13 cellular contexts compared by ENCODE assay signal in the genomic region with DNA sequence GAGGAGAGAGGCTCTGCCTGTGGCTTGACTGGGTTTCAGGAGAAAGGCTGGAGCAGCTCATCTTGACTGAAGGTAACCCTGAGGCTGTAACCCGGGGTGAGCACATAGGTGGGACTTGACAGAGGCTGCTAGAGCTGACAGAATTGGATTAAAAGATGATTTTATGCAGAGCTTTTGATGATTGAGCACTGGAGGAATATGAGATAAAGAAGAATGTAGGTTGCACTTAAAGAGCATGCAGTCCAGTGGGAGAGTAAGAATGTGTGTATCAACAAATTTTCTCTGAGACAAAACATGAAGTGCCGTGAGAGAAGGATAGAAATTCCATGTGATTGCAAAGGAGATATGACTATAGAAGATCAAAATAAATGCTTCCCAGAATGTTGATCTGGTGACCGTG. TPM values are rescaled to one million over a fixed set of nuclear protein-coding genes. Genes with fewer than 3 reads are reported as not detected.
DNase-seq lines count a peak whose midpoint lies in the region; ATAC-seq and TF ChIP-seq lines count a peak whose summit lies in the region.
"Had no signal": no experiment of that assay in that cellular context is flagged by ENCODE, and none has a peak within 500 bp of the region (broad histone marks: within the 10 kb centered on the region; RNA-seq: fewer than 3 reads in every experiment).

No MANE protein-coding gene starts in this region.

- peak overlapping the region; percentile 57 for H3K4me2 ChIP-seq in IMR-90 (ENCODE audit: low read depth, low read length)
- peak overlapping the region; percentile 37 for H3K4me2 ChIP-seq in mesenchymal stem cell (ENCODE audit: low read length, poor library complexity, severe bottlenecking)

- peak overlapping the region; percentile 67; the same call in 1 of the 2 replicates for H3K18ac ChIP-seq in IMR-90 (ENCODE audit: low read depth, low read length)
- no peak overlapping the region for H3K18ac ChIP-seq in mesenchymal stem cell (ENCODE audit: low read depth in 1 of 2, low read length in 2 of 2)

- 35% methylated on average over 2 of the region's 3 CpGs; no CpG with 5 or more reads in 1 of the 2 experiments for WGBS in IMR-90 (ENCODE audit: extremely low coverage in 2 of 2, insufficient read length in 1 of 2), 2 experiments
- 42% methylated on average over 2 of the region's 3 CpGs for WGBS in mesenchymal stem cell
- 61% methylated on average over 3 of the region's 3 CpGs for WGBS in suprapubic skin

- TF ChIP-seq CTCF in IMR-90 (conservative IDR thresholded peaks at IDR 0.05; ENCODE audit: low read depth, low read length), result no peak
- no peak for TF ChIP-seq CTCF in ascending aorta (IDR thresholded peaks at IDR 0.05)
- no peak for TF ChIP-seq CTCF in suprapubic skin (IDR thresholded peaks at IDR 0.05)

- H3K56ac ChIP-seq in IMR-90 (ENCODE audit: extremely low read depth, insufficient read depth, low read length), result no peak overlapping the region

- H2AFZ ChIP-seq in IMR-90 (replicated peaks; ENCODE audit: low read length, poor library complexity) (no peak overlapping the region), mesenchymal stem cell (ENCODE audit: low read depth, low read length) (no peak overlapping the region)

- H3K23ac ChIP-seq in IMR-90 (ENCODE audit: low read depth, low read length) (no peak overlapping the region), mesenchymal stem cell (ENCODE audit: low read length in 2 of 2) (no peak overlapping the region)

- DNase-seq in IMR-90, result no peak
- DNase-seq in ascending aorta (ENCODE audit: low spot score in 2 of 2), result no peak
- peak; percentile 75 for DNase-seq in mesenchymal stem cell
- DNase-seq in suprapubic skin (ENCODE audit: low spot score in 2 of 2), result no peak
- DNase-seq in superior temporal gyrus (ENCODE audit: extremely low spot score), result no peak
- no peak for DNase-seq in activated T-cell treated with anti-CD3 and anti-CD28 coated beads, Interleukin-2, amount 50 U/mL, for 4 hours
- DNase-seq: activated T-cell treated with anti-CD3 and anti-CD28 coated beads for 4 hours; effector memory CD4-positive, alpha-beta T cell; hippocampal formation; NCI-H1048; NCI-H524 had no signal

- H3K14ac ChIP-seq in IMR-90 (replicated peaks; ENCODE audit: low read depth, low read length) (peak overlapping the region; percentile 51), mesenchymal stem cell (ENCODE audit: low read length in 2 of 2) (no peak overlapping the region)

- POLR2A ChIA-PET in IMR-90 (lab: Charles Lee; ENCODE audit: unreplicated experiment), result no interaction called here

- H2AK9ac ChIP-seq in IMR-90 (replicated peaks; ENCODE audit: low read depth, low read length, poor library complexity), result no peak overlapping the region

- peaks cover 28% of the 10 kb centered on the region for H3K4me1 ChIP-seq in IMR-90 (ENCODE audit: control insufficient read depth, insufficient read depth, low read length)
- H3K4me1 ChIP-seq in ascending aorta, result peaks cover 0 to 43% of the 10 kb centered on the region in 2 donors
- peaks cover 13% of the 10 kb centered on the region for H3K4me1 ChIP-seq in mesenchymal stem cell (ENCODE audit: control insufficient read depth, insufficient read depth, low read depth, low read length)
- H3K4me1 ChIP-seq in suprapubic skin, result peaks cover 56% of the 10 kb centered on the region
- H3K4me1 ChIP-seq: prostate gland had no signal

- H3K4me1 Mint-ChIP-seq in activated T-cell treated with anti-CD3 and anti-CD28 coated beads, Interleukin-2, amount 50 U/mL, for 4 hours (ENCODE audit: low read depth), result no peaks in the 10 kb centered on the region

- H3K4ac ChIP-seq in IMR-90 (ENCODE audit: low read depth, low read length), result no peak overlapping the region; the same call in 1 of the 2 replicates
- H3K4ac ChIP-seq in mesenchymal stem cell (ENCODE audit: low read depth in 1 of 2, low read length in 2 of 2), result no peak overlapping the region

- CTCF ChIA-PET in IMR-90 (lab: Yijun Ruan, JAX), result interaction anchor here (0.5 to 1.0 kb wide), 2 partner anchors 30 to 92 kb away, joined by 3 to 4 read pairs; no protein-coding TSS in a partner anchor

- BruUV-seq in IMR-90 (replicated peaks; lab: Mats Ljungman, UMichigan), result no TSS peak

- no peak for TF ChIP-seq EP300 in suprapubic skin (IDR thresholded peaks at IDR 0.05)

- H3K4me3 ChIP-seq in IMR-90 (ENCODE audit: insufficient read depth, low read depth, low read length) (no peak overlapping the region), ascending aorta (no peak overlapping the region), mesenchymal stem cell (ENCODE audit: insufficient read depth in 1 of 2, low read depth in 1 of 2, low read length in 2 of 2) (peak overlapping the region in 1 of 2 experiments; percentile 54), suprapubic skin (no peak overlapping the region)
- H3K4me3 ChIP-seq: prostate gland had no signal

- H3K9ac ChIP-seq in IMR-90 (ENCODE audit: low read depth, low read length), result 0 out of 2 replicates have a peak overlapping the region, but pooled peaks have one; percentile 11
- H3K9ac ChIP-seq in mesenchymal stem cell (ENCODE audit: low read length), result peak overlapping the region; percentile 68

- H3K36me3 Mint-ChIP-seq in activated T-cell treated with anti-CD3 and anti-CD28 coated beads, Interleukin-2, amount 50 U/mL, for 4 hours (ENCODE audit: insufficient read depth), result no peaks in the 10 kb centered on the region

- H2AK5ac ChIP-seq in IMR-90 (ENCODE audit: low read depth, low read length), result no peak overlapping the region
- peak overlapping the region; percentile 92 for H2AK5ac ChIP-seq in mesenchymal stem cell (ENCODE audit: low read length, severe bottlenecking)

- H3K79me1 ChIP-seq in IMR-90 (ENCODE audit: low read depth in 1 of 2, low read length in 2 of 2) (peaks cover 7 to 70% of the 10 kb centered on the region in 2 experiments), mesenchymal stem cell (replicated peaks; ENCODE audit: low read length, poor library complexity, severe bottlenecking) (no peaks in the 10 kb centered on the region)

- in situ Hi-C loops in IMR-90 (cut with MboI; ENCODE audit: low sequenced_read_pairs), result no loop called here

- H2BK15ac ChIP-seq in IMR-90 (ENCODE audit: low read depth, low read length) (no peak overlapping the region), mesenchymal stem cell (ENCODE audit: low read depth, poor library complexity, severe bottlenecking) (no peak overlapping the region)

- H3K27me3 ChIP-seq in IMR-90 (ENCODE audit: control insufficient read depth, insufficient read depth, low read length) (no peaks in the 10 kb centered on the region), ascending aorta (no peaks in the 10 kb centered on the region), mesenchymal stem cell (ENCODE audit: control insufficient read depth in 1 of 2, insufficient read depth in 1 of 2, low read length in 2 of 2) (no peaks in the 10 kb centered on the region), suprapubic skin (no peaks in the 10 kb centered on the region)

- H4K20me1 ChIP-seq in IMR-90 (ENCODE audit: insufficient read depth, low read length), result peaks cover 90% of the 10 kb centered on the region

- H3K36me3 ChIP-seq in IMR-90 (ENCODE audit: control insufficient read depth, insufficient read depth, low read length), result peaks cover 4% of the 10 kb centered on the region
- peaks cover 0 to 8% of the 10 kb centered on the region in 2 donors for H3K36me3 ChIP-seq in ascending aorta
- H3K36me3 ChIP-seq in mesenchymal stem cell (ENCODE audit: control insufficient read depth in 1 of 2, insufficient read depth in 2 of 2, low read depth in 1 of 2, low read length in 2 of 2), result peaks cover 0 to 48% of the 10 kb centered on the region in 2 experiments
- no peaks in the 10 kb centered on the region for H3K36me3 ChIP-seq in suprapubic skin
- H3K36me3 ChIP-seq: prostate gland had no signal

- no peaks in the 10 kb centered on the region for H3K9me3 Mint-ChIP-seq in activated T-cell treated with anti-CD3 and anti-CD28 coated beads, Interleukin-2, amount 50 U/mL, for 4 hours

- no peak for TF ChIP-seq RAD21 in IMR-90 (IDR thresholded peaks at IDR 0.05; ENCODE audit: low read length)

- H4K91ac ChIP-seq in IMR-90 (ENCODE audit: insufficient read depth, low read depth, low read length), result no peak overlapping the region
- H4K91ac ChIP-seq in mesenchymal stem cell (ENCODE audit: low read length), result no peak overlapping the region

- H4K8ac ChIP-seq in IMR-90 (ENCODE audit: low read depth in 2 of 2, low read length in 2 of 2) (no peak overlapping the region), mesenchymal stem cell (ENCODE audit: low read length) (no peak overlapping the region)

- peaks cover 57% of the 10 kb centered on the region for H3K27me3 Mint-ChIP-seq in activated T-cell treated with anti-CD3 and anti-CD28 coated beads, Interleukin-2, amount 50 U/mL, for 4 hours (ENCODE audit: low read depth)

- intact Hi-C loops in IMR-90 (cut with micrococcal nuclease) (loop anchor here (2.0 kb wide), 1 partner anchor 56 kb away; no protein-coding TSS in a partner anchor), ascending aorta (cut with DNase I) (no loop called here)

- TF ChIP-seq POLR2A in IMR-90 (IDR thresholded peaks at IDR 0.05; ENCODE audit: low read depth, low read length) (no peak), suprapubic skin (IDR thresholded peaks at IDR 0.05) (no peak)

- H2BK120ac ChIP-seq in IMR-90 (ENCODE audit: low read depth, low read length) (no peak overlapping the region), mesenchymal stem cell (ENCODE audit: low read depth, low read length) (no peak overlapping the region)

- peak overlapping the region; percentile 70 for H3K27ac ChIP-seq in IMR-90 (ENCODE audit: insufficient read depth, low read length)
- H3K27ac ChIP-seq in ascending aorta, result peak overlapping the region; percentile 1 to 38
- H3K27ac ChIP-seq in mesenchymal stem cell (ENCODE audit: low read length, poor library complexity, severe bottlenecking), result peak overlapping the region; percentile 97
- peak overlapping the region; percentile 56 for H3K27ac ChIP-seq in suprapubic skin
- H3K27ac ChIP-seq: prostate gland had no signal

- peaks cover 16% of the 10 kb centered on the region for H3K9me1 ChIP-seq in IMR-90 (ENCODE audit: insufficient read depth, low read length)

- H2BK5ac ChIP-seq in IMR-90 (ENCODE audit: low read depth, low read length, poor library complexity, severe bottlenecking) (no peak overlapping the region), mesenchymal stem cell (ENCODE audit: low read depth, low read length, poor library complexity, severe bottlenecking) (peak overlapping the region; percentile 99)

- ATAC-seq in IMR-90 (ENCODE audit: low read depth) (peak; percentile 8), GM18873 (IDR thresholded peaks at IDR 0.05; ENCODE audit: low FRiP score, unreplicated experiment) (no peak)
- no peak for ATAC-seq in activated T-cell treated with anti-CD3 and anti-CD28 coated beads, Interleukin-2, amount 50 U/mL, for 4 hours

- H3K4me3 Mint-ChIP-seq in activated T-cell treated with anti-CD3 and anti-CD28 coated beads, Interleukin-2, amount 50 U/mL, for 4 hours, result no peak overlapping the region

- H3K9me3 ChIP-seq in IMR-90 (ENCODE audit: control insufficient read depth, insufficient read depth, low read length) (no peaks in the 10 kb centered on the region), ascending aorta (no peaks in the 10 kb centered on the region), mesenchymal stem cell (ENCODE audit: control insufficient read depth, low read length) (no peaks in the 10 kb centered on the region), suprapubic skin (no peaks in the 10 kb centered on the region)
- H3K9me3 ChIP-seq: prostate gland had no signal

- dilution Hi-C loops in IMR-90 (cut with HindIII; ENCODE audit: low sequenced_read_pairs, unreplicated experiment), result no loop called here

- peak overlapping the region; percentile 38; the same call in 1 of the 2 replicates for H4K5ac ChIP-seq in IMR-90 (ENCODE audit: low read depth, low read length)

- no peak overlapping the region for H2BK12ac ChIP-seq in mesenchymal stem cell (ENCODE audit: low read length in 2 of 2)

- no peak overlapping the region for H2BK20ac ChIP-seq in IMR-90 (ENCODE audit: low read depth, low read length)

RNA-seq across cellular contexts. Expression of a gene that starts 17.4 kb away (rescaled TPM):
- total RNA-seq in IMR-90 (2012; rRNA removed), result 361 and 394 TPM in 2 replicates
- polyA plus RNA-seq in IMR-90 (2012; rRNA removed), result 223 and 249 TPM in 2 replicates
- 90.5 and 125 TPM in 2 replicates for polyA plus RNA-seq in IMR-90 (2012; cell fraction: cytosol; rRNA removed)
- 105 and 251 TPM in 2 replicates for polyA plus RNA-seq in IMR-90 (2012; cell fraction: nucleus; rRNA removed; ENCODE audit: low replicate concordance)
- total RNA-seq in ascending aorta, result 166 TPM
- polyA plus RNA-seq in mesenchymal stem cell (2013, experiment 1 of 2), result 334 TPM
- polyA plus RNA-seq in mesenchymal stem cell (2013, experiment 2 of 2), result 324 TPM
- 100 to 1,000 TPM in 1 of 4 donors, 10 to 100 TPM in 3; 58.3 to 124 (median 77.6) TPM for total RNA-seq in suprapubic skin
- total RNA-seq in activated T-cell treated with anti-CD3 and anti-CD28 coated beads, Interleukin-2, amount 50 U/mL, for 4 hours, result 1 to 10 TPM in 1 of 3 donors, under 1 TPM in 2; 0.61 to 1.0 (median 0.84) TPM

Comparison
In these comparisons a context has a peak if more than half of its experiments do, and no peak if none do; other contexts are left out.
1. H3K27ac ChIP-seq: peak in every context shown above with its lines; median percentile 97 in mesenchymal stem cell; 70 in IMR-90; 56 in suprapubic skin; 20 in ascending aorta.
2. RNA of a gene that starts 17.4 kb away (total RNA-seq): 361 to 394 TPM in IMR-90, 166 TPM in ascending aorta (single experiment) and 58.3 to 124 TPM in suprapubic skin; 0.61 to 1.0 TPM in activated T-cell treated with anti-CD3 and anti-CD28 coated beads, Interleukin-2, amount 50 U/mL, for 4 hours; every median in the first group is over 10 times any median in the second.